Comparison of ENCODE assay signal across 1 cellular context in genomic region chr13:99218545-99218944, GRCh38.
TF ChIP-seq lines count a peak whose summit lies in the region.

No MANE protein-coding gene starts in this region.

TF ChIP-seq in endothelial cell of umbilical vein, 7 proteins besides CTCF, POLR2A, EP300 and RAD21 (continued from another document):
- TF ChIP-seq MYC (IDR thresholded peaks at IDR 0.05; ENCODE audit: low read depth, low read length) = no peak
